In genomic region chr7:20330797-20331230, GRCh38 we compare ENCODE assay signal across 8 cellular contexts. TPM values are rescaled to one million over a fixed set of nuclear protein-coding genes. Genes with fewer than 3 reads are reported as not detected.
DNase-seq lines count a peak whose midpoint lies in the region; ATAC-seq, FAIRE-seq and TF ChIP-seq lines count a peak whose summit lies in the region.

Gene ITGB8 (plus strand): TSS chr7:20330900. CDS start chr7:20331807, 907 bp downstream.

- H3K79me1 ChIP-seq in H1 (ENCODE audit: low read depth, low read length): no peaks in the 10 kb centered on the region

- 3% methylated on average over 38 of the region's 42 CpGs; no CpG with 5 or more reads in 1 of the 2 experiments for WGBS in H1 (ENCODE audit: extremely low coverage in 1 of 2, insufficient coverage in 1 of 2, insufficient read length in 1 of 2, insufficient replicate concordance in 2 of 2, low coverage in 1 of 2, low lambda C conversion rate in 2 of 2, missing lambda C conversion rate in 1 of 2), 2 experiments

- DNase-seq in Caco-2: peak in 1 of 2 experiments; percentile 55
- peak; percentile 46 for DNase-seq in RWPE1 (ENCODE audit: low spot score)
- DNase-seq in H1 (ENCODE audit: low read depth in 1 of 2, low spot score in 2 of 2): peak in 1 of 2 experiments; percentile 81
- DNase-seq in mucosa of descending colon: peak in 2 of 3 donors; percentile 74
- DNase-seq in uterus: peak in 1 of 2 donors; percentile 52
- no peak for DNase-seq in UCSD-AML1 (lab: John Stamatoyannopoulos, UW; ENCODE audit: unreplicated experiment)

- peak within 1 kb of the TSS; percentile 69; the same call in 1 of the 2 replicates for H2BK5ac ChIP-seq in H1 (ENCODE audit: low read depth, low read length)

- H2AFZ ChIP-seq in H1 (ENCODE audit: low read length): peak within 1 kb of the TSS; percentile 79

- intact Hi-C loops in Caco-2 (cut with micrococcal nuclease; ENCODE audit: unreplicated experiment) (loop anchor here (2.0 to 5.0 kb wide), 3 partner anchors 76 to 349 kb away; no protein-coding TSS in a partner anchor), mucosa of descending colon (cut with DNase I, micrococcal nuclease) (no loop called here), uterus (cut with DNase I; ENCODE audit: low total_unique reads) (no loop called here)

- peak within 1 kb of the TSS; percentile 65 for H4K5ac ChIP-seq in H1 (ENCODE audit: insufficient read length, low read depth, low read length)

- H3K4me3 Mint-ChIP-seq in Caco-2 (ENCODE audit: unreplicated experiment): peak within 1 kb of the TSS; percentile 85

- H4K91ac ChIP-seq in H1 (replicated peaks; ENCODE audit: insufficient read length, low read length): peak within 1 kb of the TSS; percentile 86

- peak within 1 kb of the TSS; percentile 74 for H3K18ac ChIP-seq in H1 (ENCODE audit: extremely low read depth, low read length)

- H3K56ac ChIP-seq in H1 (replicated peaks; ENCODE audit: insufficient read length, low read depth, low read length): no peak within 1 kb of the TSS

- no peak within 1 kb of the TSS for H3K14ac ChIP-seq in H1 (ENCODE audit: insufficient read length)

- H3K36me3 Mint-ChIP-seq in Caco-2 (ENCODE audit: insufficient read depth, unreplicated experiment): no peaks in the 10 kb centered on the region

- H3K79me2 ChIP-seq in H1 (ENCODE audit: control insufficient read depth in 1 of 2, insufficient read depth in 2 of 2, low read length in 2 of 2): no peaks in the 10 kb centered on the region

- no peak within 1 kb of the TSS for H3K4ac ChIP-seq in H1 (replicated peaks; ENCODE audit: insufficient read length, low read depth, low read length)

- TF ChIP-seq RAD21 in H1 (IDR thresholded peaks at IDR 0.05 in 1 of 2, conservative IDR thresholded peaks at IDR 0.05 in 1 of 2; ENCODE audit: low read depth in 2 of 2, low read length in 2 of 2): no peak

- H3K4me1 Mint-ChIP-seq in Caco-2 (ENCODE audit: low read depth, unreplicated experiment): no peaks in the 10 kb centered on the region

- H2AK5ac ChIP-seq in H1 (ENCODE audit: low read depth, low read length): no peak within 1 kb of the TSS

- H4K8ac ChIP-seq in H1 (ENCODE audit: extremely low read depth, insufficient read depth, low read length): peak within 1 kb of the TSS; percentile 90

- POLR2A ChIA-PET in Caco-2 (lab: Charles Lee): interaction anchor here (2.1 kb wide), 1 partner anchor 112 kb away, joined by 14 read pairs; no protein-coding TSS in a partner anchor
- POLR2A ChIA-PET in RWPE1 (lab: Yijun Ruan, JAX; ENCODE audit: low non-redundant PET): interaction anchor here (0.7 to 1.6 kb wide), 3 partner anchors 22 to 266 kb away, joined by 3 to 6 read pairs (median 3); no protein-coding TSS in a partner anchor
- POLR2A ChIA-PET in H1 (lab: Charles Lee; ENCODE audit: partially characterized antibody): interaction anchor here (0.7 to 2.9 kb wide), 17 partner anchors 8 to 622 kb away, joined by 3 to 27 read pairs (median 5); partner anchors contain the start of gene POLR1F

- peak within 1 kb of the TSS; percentile 77; the same call in 1 of the 2 replicates for H2BK15ac ChIP-seq in H1 (ENCODE audit: low read length)

- H3K4me3 ChIP-seq in Caco-2 (ENCODE audit: low read depth, low read length) (peak within 1 kb of the TSS; percentile 91), H1 (ENCODE audit: extremely low read depth in 1 of 4, insufficient read depth in 2 of 4, low read depth in 3 of 4, low read length in 4 of 4) (peak within 1 kb of the TSS; percentile 55 to 80 (median 73)), mucosa of descending colon (peak within 1 kb of the TSS; percentile 44), uterus (peak within 1 kb of the TSS; percentile 77 to 78)

- peaks cover 18% of the 10 kb centered on the region for H3K23me2 ChIP-seq in H1 (ENCODE audit: low read depth, low read length)

- CTCF ChIA-PET in Caco-2 (lab: Charles Lee) (interaction anchor here (0.9 to 2.1 kb wide), 5 partner anchors 113 to 617 kb away, joined by 3 to 10 read pairs (median 5); partner anchors contain the start of gene MACC1), RWPE1 (lab: Yijun Ruan, JAX) (interaction anchor here (0.6 to 1.0 kb wide), 2 partner anchors 20 to 27 kb away, joined by 3 read pairs; no protein-coding TSS in a partner anchor), H1 (lab: Charles Lee; ENCODE audit: partially characterized antibody) (interaction anchor here (0.8 to 2.1 kb wide), 15 partner anchors 11 to 622 kb away, joined by 3 to 10 read pairs (median 4); partner anchors contain the start of gene POLR1F)

- H3K9me3 Mint-ChIP-seq in Caco-2 (ENCODE audit: unreplicated experiment): no peaks in the 10 kb centered on the region

- TF ChIP-seq EP300 in H1 (IDR thresholded peaks at IDR 0.05; ENCODE audit: borderline replicate concordance in 1 of 2, low read depth in 2 of 2, low read length in 2 of 2): no peak

- TF ChIP-seq POLR2A in H1 (IDR thresholded peaks at IDR 0.05; ENCODE audit: control extremely low read depth in 1 of 2, low read depth in 2 of 2, low read length in 2 of 2) (peak in 1 of 2 experiments; percentile 82; a peak in 1 of 3 replicates), uterus (IDR thresholded peaks at IDR 0.05) (no peak)

- peak within 1 kb of the TSS; percentile 69 for H2BK120ac ChIP-seq in H1 (replicated peaks; ENCODE audit: low read depth, low read length)

- TF ChIP-seq CTCF in Caco-2 (IDR thresholded peaks at IDR 0.05; ENCODE audit: insufficient read depth in 1 of 2, low read depth in 1 of 2, low read length in 1 of 2, severe bottlenecking in 1 of 2, unreplicated experiment in 1 of 2): no peak
- TF ChIP-seq CTCF in RWPE1 (conservative IDR thresholded peaks at IDR 0.05; ENCODE audit: low read depth): no peak
- TF ChIP-seq CTCF in H1 (IDR thresholded peaks at IDR 0.05; ENCODE audit: control extremely low read depth in 1 of 3, insufficient read depth in 1 of 3, low read depth in 1 of 3, low read length in 3 of 3): no peak
- no peak for TF ChIP-seq CTCF in mucosa of descending colon (IDR thresholded peaks at IDR 0.05)
- TF ChIP-seq CTCF in uterus (IDR thresholded peaks at IDR 0.05): no peak

- peak within 1 kb of the TSS; percentile 89 for H2BK12ac ChIP-seq in H1 (ENCODE audit: low read depth, low read length)

- H3K9ac ChIP-seq in H1 (replicated peaks in 1 of 4; ENCODE audit: extremely low read depth in 1 of 4, low read depth in 3 of 4, low read length in 3 of 4): peak within 1 kb of the TSS; percentile 75 to 94 (median 78)

- no TSS peak for BruUV-seq in Caco-2 (replicated peaks; lab: Mats Ljungman, UMichigan)

- no peaks in the 10 kb centered on the region for H3K9me3 ChIP-seq in Caco-2
- H3K9me3 ChIP-seq in H1 (ENCODE audit: insufficient read depth in 2 of 2, low read depth in 1 of 2, low read length in 1 of 2): no peaks in the 10 kb centered on the region
- no peaks in the 10 kb centered on the region for H3K9me3 ChIP-seq in mucosa of descending colon
- H3K9me3 ChIP-seq in uterus: no peaks in the 10 kb centered on the region

- peaks cover 4% of the 10 kb centered on the region; the same call in 1 of the 2 replicates for H3K4me1 ChIP-seq in Caco-2
- peaks cover 0 to 2% (median 0%) of the 10 kb centered on the region in 4 experiments; a peak in 2 of 7 replicates for H3K4me1 ChIP-seq in H1 (replicated peaks in 1 of 4; ENCODE audit: control insufficient read depth in 3 of 4, insufficient read depth in 4 of 4, low read length in 3 of 4)
- H3K4me1 ChIP-seq in mucosa of descending colon (ENCODE audit: low read depth): no peaks in the 10 kb centered on the region
- no peaks in the 10 kb centered on the region for H3K4me1 ChIP-seq in uterus

- no peak within 1 kb of the TSS for H3K23ac ChIP-seq in H1 (ENCODE audit: insufficient read length)

- H3K36me3 ChIP-seq in Caco-2 (ENCODE audit: control insufficient read depth, insufficient read depth, low read length) (no peaks in the 10 kb centered on the region; the same call in 1 of the 2 replicates), H1 (ENCODE audit: control insufficient read depth in 2 of 4, insufficient read depth in 4 of 4, low read length in 3 of 4) (no peaks in the 10 kb centered on the region), mucosa of descending colon (ENCODE audit: low read depth) (no peaks in the 10 kb centered on the region), uterus (no peaks in the 10 kb centered on the region)

- no peak within 1 kb of the TSS for H2BK20ac ChIP-seq in H1 (ENCODE audit: low read length)

- no peaks in the 10 kb centered on the region for H3K27me3 Mint-ChIP-seq in Caco-2 (ENCODE audit: insufficient read depth, unreplicated experiment)

- H3K27me3 ChIP-seq in Caco-2 (replicated peaks; ENCODE audit: control insufficient read depth, insufficient read depth, low read length) (no peaks in the 10 kb centered on the region), H1 (replicated peaks in 1 of 4; ENCODE audit: control insufficient read depth in 3 of 4, extremely low read depth in 1 of 4, insufficient read depth in 3 of 4, low read length in 3 of 4) (no peaks in the 10 kb centered on the region), uterus (no peaks in the 10 kb centered on the region)

- peak within 1 kb of the TSS; percentile 75 to 98 for H3K4me2 ChIP-seq in H1 (ENCODE audit: insufficient read depth in 1 of 2, low read depth in 2 of 2, low read length in 2 of 2)

- no peak for FAIRE-seq in H1 (lab: Jason Lieb, UNC)

- no peaks in the 10 kb centered on the region for H4K20me1 ChIP-seq in H1 (replicated peaks in 1 of 2; ENCODE audit: control insufficient read depth in 1 of 2, insufficient read depth in 2 of 2, low read length in 2 of 2)

- peak within 1 kb of the TSS; percentile 88 for H3K27ac Mint-ChIP-seq in Caco-2 (ENCODE audit: unreplicated experiment)

- peak within 1 kb of the TSS; percentile 100 for H3K27ac ChIP-seq in RWPE1
- peak within 1 kb of the TSS; percentile 75 for H3K27ac ChIP-seq in H1 (ENCODE audit: low read depth, low read length)
- H3K27ac ChIP-seq in uterus: peak within 1 kb of the TSS; percentile 88 to 96

- ATAC-seq in GM19035 (IDR thresholded peaks at IDR 0.05; ENCODE audit: unreplicated experiment) (peak; percentile 31), HG03108 (IDR thresholded peaks at IDR 0.05; ENCODE audit: unreplicated experiment) (peak; percentile 13), mucosa of descending colon (peak; percentile 65)

TF ChIP-seq in H1, 55 proteins besides CTCF, POLR2A, EP300 and RAD21 (continues in another document):
- TF ChIP-seq CBX5 (IDR thresholded peaks at IDR 0.05; ENCODE audit: low read depth, low read length) (no peak), RBBP5 (IDR thresholded peaks at IDR 0.05; ENCODE audit: borderline replicate concordance, low read depth, low read length) (peak; percentile 46; the same call in 1 of the 2 replicates)

RNA-seq across cellular contexts. Expression of gene ITGB8, which starts in this region (rescaled TPM):
- total RNA-seq in Caco-2 (2022) (3.2 and 4.6 TPM in 2 replicates), mucosa of descending colon (10 to 100 TPM in 2 of 3 donors, 1 to 10 TPM in 1; 9.3 to 11.6 (median 10.8) TPM), uterus (10 to 100 TPM in 3 of 4 donors, 1 to 10 TPM in 1; 9.1 to 74.8 (median 27.6) TPM)
- total RNA-seq in H1 (2021; fragmentation: NEBNext Ultra II Directional; extraction: Animal tissue kit (Norgen Biotek cat#: 25700)): 3.6 TPM in 2 replicates
- polyA plus RNA-seq in H1 (2011; rRNA removed): 0.96 and 1.2 TPM in 2 replicates
- polyA plus RNA-seq in H1 (2011; cell fraction: cytosol; rRNA removed): 0.93 TPM
- polyA plus RNA-seq in H1 (2011; cell fraction: nucleus; rRNA removed): 2.5 TPM
- 1.1 to 2.0 TPM (median 1.4 TPM) in 4 replicates for polyA plus RNA-seq in H1 (2012, experiment 1 of 2)
- 0.30 TPM for polyA plus RNA-seq in H1 (2012, experiment 2 of 2)
- 1.3 TPM for polyA plus RNA-seq in H1 (2013, experiment 1 of 2)
- 1.1 TPM for polyA plus RNA-seq in H1 (2013, experiment 2 of 2)
- polyA minus RNA-seq in H1 (2011; rRNA and poly(A)+ RNA removed): 9.1 and 11.9 TPM in 2 replicates
- 4.2 TPM for polyA minus RNA-seq in H1 (2011; cell fraction: cytosol; rRNA and poly(A)+ RNA removed)
- 28.3 TPM for polyA minus RNA-seq in H1 (2011; cell fraction: nucleus; rRNA and poly(A)+ RNA removed)

Comparison
In these comparisons a context has a peak if more than half of its experiments do, and no peak if none do; other contexts are left out.
1. ATAC-seq: peak in every context shown above with its lines; median percentile 65 in mucosa of descending colon; 31 in GM19035; 13 in HG03108.